8 cellular contexts compared by ENCODE assay signal in genomic region chr19:11558881-11559828, GRCh38. TPM values are rescaled to one million over a fixed set of nuclear protein-coding genes. Genes with fewer than 3 reads are reported as not detected.
DNase-seq lines count a peak whose midpoint lies in the region; ATAC-seq, FAIRE-seq and TF ChIP-seq lines count a peak whose summit lies in the region.

Gene ELOF1, minus strand, starts transcription at chr19:11559230. Its CDS starts 4,883 bp downstream, at chr19:11554347.

- TF ChIP-seq EP300 in A549 (IDR thresholded peaks at IDR 0.05) = no peak

- WGBS in A549 (ENCODE audit: missing lambda C conversion rate) = 4% methylated on average over 20 of the region's 57 CpGs

- peak; percentile 94 to 97 for DNase-seq in A549 (ENCODE audit: low read depth in 1 of 2, low spot score in 1 of 2)
- DNase-seq in NCI-H2196 treated with DMSO at 0.1 percent for 48 hours (lab: John Stamatoyannopoulos, UW; ENCODE audit: unreplicated experiment) = peak; percentile 96
- peak; percentile 96 to 97 for DNase-seq in breast epithelium (ENCODE audit: low spot score in 2 of 2)

- TF ChIP-seq CTCF in A549 (IDR thresholded peaks at IDR 0.05) (no peak), VCaP (conservative IDR thresholded peaks at IDR 0.05) (peak; percentile 37), breast epithelium (IDR thresholded peaks at IDR 0.05) (peak in 1 of 3 donors; percentile 27)

- peak within 1 kb of the TSS; percentile 74 for H3K4me3 ChIP-seq in A549
- H3K4me3 ChIP-seq in breast epithelium = peak within 1 kb of the TSS; percentile 75 to 87 (median 76)
- peak within 1 kb of the TSS; percentile 95 for H3K4me3 ChIP-seq in iPS-18c (ENCODE audit: insufficient read depth, low read depth, low read length)
- peak within 1 kb of the TSS; percentile 93 to 98 (median 95) for H3K4me3 ChIP-seq in skeletal muscle tissue (ENCODE audit: low read length in 3 of 3)

- no peak for TF ChIP-seq RAD21 in A549 (conservative IDR thresholded peaks at IDR 0.05 in 1 of 2, IDR thresholded peaks at IDR 0.05 in 1 of 2)

- no peak for FAIRE-seq in A549 (lab: Jason Lieb, UNC)

- no peaks in the 10 kb centered on the region for H3K9me3 ChIP-seq in A549
- H3K9me3 ChIP-seq in breast epithelium = no peaks in the 10 kb centered on the region
- H3K9me3 ChIP-seq in iPS-18c (ENCODE audit: control insufficient read depth, insufficient read depth, low read length) = no peaks in the 10 kb centered on the region
- H3K9me3 ChIP-seq in skeletal muscle tissue (ENCODE audit: control insufficient read depth in 3 of 3, low read length in 3 of 3) = no peaks in the 10 kb centered on the region

- peak within 1 kb of the TSS; percentile 79 to 88 for H3K27ac ChIP-seq in A549
- H3K27ac ChIP-seq in VCaP = peak within 1 kb of the TSS; percentile 83
- H3K27ac ChIP-seq in breast epithelium = peak within 1 kb of the TSS; percentile 75 to 84
- peak within 1 kb of the TSS; percentile 62 for H3K27ac ChIP-seq in skeletal muscle tissue (ENCODE audit: low read depth, low read length)

- H3K36me3 ChIP-seq in breast epithelium = no peaks in the 10 kb centered on the region
- peaks cover 9 to 13% (median 12%) of the 10 kb centered on the region in 3 donors for H3K36me3 ChIP-seq in skeletal muscle tissue (ENCODE audit: control insufficient read depth in 3 of 3, insufficient read depth in 3 of 3, low read length in 3 of 3)

- POLR2A ChIA-PET in A549 (lab: Yijun Ruan, JAX) = interaction anchor here (0.6 to 1.7 kb wide), 7 partner anchors 9 to 50 kb away, joined by 3 to 7 read pairs (median 3); partner anchors contain the start of gene ECSIT

- peaks cover 7% of the 10 kb centered on the region; the same call in 2 of the 3 replicates for H3K4me1 ChIP-seq in A549
- peaks cover 3 to 15% of the 10 kb centered on the region in 2 donors for H3K4me1 ChIP-seq in breast epithelium
- H3K4me1 ChIP-seq in skeletal muscle tissue (ENCODE audit: control insufficient read depth in 3 of 3, insufficient read depth in 3 of 3, low read length in 3 of 3) = peaks cover 13 to 32% (median 21%) of the 10 kb centered on the region in 3 donors

- H3K4me2 ChIP-seq in A549 = peak within 1 kb of the TSS; percentile 82

- H3K27me3 ChIP-seq in breast epithelium (no peaks in the 10 kb centered on the region), skeletal muscle tissue (ENCODE audit: control insufficient read depth in 3 of 3, insufficient read depth in 3 of 3, low read length in 3 of 3) (no peaks in the 10 kb centered on the region)

- CTCF ChIA-PET in A549 (lab: Yijun Ruan, JAX) = interaction anchor here (0.7 to 2.1 kb wide), 6 partner anchors 13 to 100 kb away, joined by 3 to 11 read pairs (median 4); no protein-coding TSS in a partner anchor

- H3K9ac ChIP-seq in skeletal muscle tissue (ENCODE audit: low read depth in 1 of 3, low read length in 3 of 3) = peak within 1 kb of the TSS; percentile 89 to 94 (median 94)

- TF ChIP-seq POLR2A in A549 (IDR thresholded peaks at IDR 0.05; ENCODE audit: low read length) (peak; percentile 68), breast epithelium (IDR thresholded peaks at IDR 0.05) (peak; percentile 86)

- ATAC-seq in A549 = peak; percentile 99 to 100
- ATAC-seq in GM18861 (IDR thresholded peaks at IDR 0.05; ENCODE audit: unreplicated experiment) = peak; percentile 75
- ATAC-seq in HG03108 (IDR thresholded peaks at IDR 0.05; ENCODE audit: unreplicated experiment) = peak; percentile 65

- intact Hi-C loops in breast epithelium (cut with DNase I; ENCODE audit: low total_unique reads) = no loop called here

TF ChIP-seq in A549, 52 proteins besides CTCF, POLR2A, EP300 and RAD21:
- peak in 1 of 2 experiments; percentile 73; a peak in 3 of 5 replicates for TF ChIP-seq JUN (IDR thresholded peaks at IDR 0.05)
- no peak for TF ChIP-seq POLR2AphosphoS2 (conservative IDR thresholded peaks at IDR 0.05; ENCODE audit: low read length)
- no peak for TF ChIP-seq CBX8 (IDR thresholded peaks at IDR 0.05)
- no peak for TF ChIP-seq USF2 (IDR thresholded peaks at IDR 0.05)
- 0 out of 2 replicates have a peak, but pooled peaks have one; percentile 20 for TF ChIP-seq KDM5A (IDR thresholded peaks at IDR 0.05)
- no peak for TF ChIP-seq MYC (IDR thresholded peaks at IDR 0.05; ENCODE audit: borderline replicate concordance, low read length)
- no peak for TF ChIP-seq FOSL2 (IDR thresholded peaks at IDR 0.05)
- TF ChIP-seq FOSL2 (CRISPR knock-in tag; IDR thresholded peaks at IDR 0.05) = no peak
- TF ChIP-seq MAZ (IDR thresholded peaks at IDR 0.05; ENCODE audit: borderline replicate concordance, low read depth, low read length) = peak; percentile 64; the same call in 1 of the 2 replicates
- TF ChIP-seq FOSB (CRISPR knock-in tag; IDR thresholded peaks at IDR 0.05) = no peak
- no peak for TF ChIP-seq SMC3 (IDR thresholded peaks at IDR 0.05)
- no peak for TF ChIP-seq HOXB5 (CRISPR knock-in tag; IDR thresholded peaks at IDR 0.05)
- 0 out of 2 replicates have a peak, but pooled peaks have one; percentile 33 for TF ChIP-seq MAX (IDR thresholded peaks at IDR 0.05)
- TF ChIP-seq, protein P1, sequence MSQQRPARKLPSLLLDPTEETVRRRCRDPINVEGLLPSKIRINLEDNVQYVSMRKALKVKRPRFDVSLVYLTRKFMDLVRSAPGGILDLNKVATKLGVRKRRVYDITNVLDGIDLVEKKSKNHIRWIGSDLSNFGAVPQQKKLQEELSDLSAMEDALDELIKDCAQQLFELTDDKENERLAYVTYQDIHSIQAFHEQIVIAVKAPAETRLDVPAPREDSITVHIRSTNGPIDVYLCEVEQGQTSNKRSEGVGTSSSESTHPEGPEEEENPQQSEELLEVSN (IDR thresholded peaks at IDR 0.05; ENCODE audit: borderline replicate concordance, low read depth) = peak; percentile 34; the same call in 1 of the 2 replicates
- TF ChIP-seq PHF8 (IDR thresholded peaks at IDR 0.05; ENCODE audit: borderline replicate concordance, low read depth) = 0 out of 2 replicates have a peak, but pooled peaks have one; percentile 7
- TF ChIP-seq BCL3 (IDR thresholded peaks at IDR 0.05) = peak; percentile 58; the same call in 1 of the 3 replicates
- no peak for TF ChIP-seq REST (IDR thresholded peaks at IDR 0.05)

RNA-seq across cellular contexts. Expression of gene ELOF1, which starts in this region (rescaled TPM):
- polyA plus RNA-seq in A549 (2011; rRNA removed) = 34.4 and 47.9 TPM in 2 replicates
- polyA plus RNA-seq in A549 (2012; cell fraction: cytosol; rRNA removed) = 110 and 112 TPM in 2 replicates
- 61.6 and 76.8 TPM in 2 replicates for polyA plus RNA-seq in A549 (2012; cell fraction: nucleus; rRNA removed)
- 91.5 to 97.3 TPM (median 92.7 TPM) in 3 replicates for polyA plus RNA-seq in A549 (2017; fragmentation: RNase III; extraction: RNeasy Plus Mini Kit Qiagen cat#74134 plus additional on column Dnase treatment)
- 41.8 and 48.5 TPM in 2 replicates for polyA minus RNA-seq in A549 (2011; rRNA and poly(A)+ RNA removed)
- 10 to 100 TPM; 31.7 to 38.0 (median 37.3) TPM for total RNA-seq in breast epithelium
- 16.2 TPM for total RNA-seq in skeletal muscle tissue

Comparison
In these comparisons a context has a peak if more than half of its experiments do, and no peak if none do; other contexts are left out.
1. Peak in every context shown above with its lines: DNase-seq, ATAC-seq, H3K4me3 ChIP-seq and H3K27ac ChIP-seq.